Comparison of ENCODE assay signal across 17 cellular contexts in the genomic region with DNA sequence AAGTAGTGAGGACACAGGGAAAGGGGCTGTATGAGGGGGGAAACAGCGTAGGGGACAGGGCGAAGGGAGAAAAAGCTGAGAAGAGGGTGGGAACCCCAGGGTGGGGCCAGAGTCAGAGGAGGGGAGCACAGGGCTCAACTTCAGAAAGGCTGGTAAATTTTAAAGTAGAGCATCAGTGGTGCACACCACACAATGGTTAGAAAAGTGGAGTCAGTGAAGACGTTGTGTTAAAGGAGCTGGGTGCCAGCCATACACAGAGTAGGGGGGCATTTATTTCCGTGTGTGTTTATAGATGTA. TPM values are rescaled to one million over a fixed set of nuclear protein-coding genes. Genes with fewer than 3 reads are reported as not detected.
A peak's percentile ranks its signal among the peaks of the same experiment; 100 is the strongest.
DNase-seq lines count a peak whose midpoint lies in the region; ATAC-seq and TF ChIP-seq lines count a peak whose summit lies in the region.
"Had no signal": no experiment of that assay in that cellular context is flagged by ENCODE, and none has a peak within 500 bp of the region (broad histone marks: within the 10 kb centered on the region; RNA-seq: fewer than 3 reads in every experiment).

No MANE protein-coding gene starts in this region.

- peak overlapping the region; percentile 13 for H3K4me3 ChIP-seq in cardiac muscle cell
- H3K4me3 ChIP-seq in mucosa of stomach (ENCODE audit: low read length) = no peak overlapping the region
- peak overlapping the region in 3 of 4 donors; percentile 48 to 63 (median 62) for H3K4me3 ChIP-seq in transverse colon

- H3K27ac ChIP-seq in cardiac muscle cell (no peak overlapping the region), transverse colon (peak overlapping the region in 3 of 4 donors; percentile 88 to 93 (median 92))

- DNase-seq in cardiac muscle cell (ENCODE audit: low read depth in 1 of 2, low spot score in 1 of 2) (no peak), Right ventricle myocardium inferior (ENCODE audit: missing footprints) (no peak), chondrocyte (ENCODE audit: low spot score) (no peak), transverse colon (no peak), cortex of kidney (lab: John Stamatoyannopoulos, UW) (no peak)
- DNase-seq: activated CD8-positive, alpha-beta T cell treated with anti-CD3 and anti-CD28 coated beads, Interleukin-2, amount 10 ng/mL, durations not matched to agents 7 days and 5 days; activated effector memory CD4-positive, alpha-beta T cell treated with Interleukin-2 at 50 U/mL for 16 hours; Caco-2; effector CD4-positive, alpha-beta T cell; foreskin melanocyte; GDM1; Kasumi-1; NCI-H446; stimulated activated CD4-positive, alpha-beta T cell treated with anti-CD3 and anti-CD28 coated beads, Interleukin-12 subunit alpha, Interleukin-12 subunit beta, amount 100 ng/mL, for 4 hours had no signal

- H3K36me3 ChIP-seq in cardiac muscle cell (no peaks in the 10 kb centered on the region), mucosa of stomach (ENCODE audit: control insufficient read depth, insufficient read depth, low read length) (no peaks in the 10 kb centered on the region), transverse colon (no peaks in the 10 kb centered on the region)

- H3K4me1 ChIP-seq in cardiac muscle cell (ENCODE audit: low read depth) (peaks cover 17% of the 10 kb centered on the region), mucosa of stomach (ENCODE audit: control insufficient read depth, insufficient read depth, low read length) (peaks cover 45% of the 10 kb centered on the region), transverse colon (peaks cover 13 to 60% (median 41%) of the 10 kb centered on the region in 4 donors)

- no peak for TF ChIP-seq EP300 in transverse colon (IDR thresholded peaks at IDR 0.05; ENCODE audit: low read depth)

- ATAC-seq in Right ventricle myocardium inferior (no peak), GM19455 (IDR thresholded peaks at IDR 0.05; ENCODE audit: unreplicated experiment) (no peak), GM18870 (IDR thresholded peaks at IDR 0.05; ENCODE audit: unreplicated experiment) (no peak)
- ATAC-seq: activated CD8-positive, alpha-beta T cell treated with anti-CD3 and anti-CD28 coated beads, Interleukin-2, amount 10 ng/mL, durations not matched to agents 7 days and 5 days had no signal

- H3K36me3 Mint-ChIP-seq in chondrocyte (ENCODE audit: low read depth) = no peaks in the 10 kb centered on the region

- intact Hi-C loops in Right ventricle myocardium inferior (cut with DNase I) = loop anchor here (2.0 to 5.0 kb wide), 2 partner anchors 63 to 243 kb away; a partner anchor contains a TSS
- intact Hi-C loops in transverse colon (cut with DNase I; ENCODE audit: low total_unique reads) = loop anchor here (10.0 kb wide), 1 partner anchor 115 kb away; a partner anchor contains a TSS

- no peaks in the 10 kb centered on the region for H3K9me3 Mint-ChIP-seq in chondrocyte (ENCODE audit: low read depth)

- H3K27me3 ChIP-seq in cardiac muscle cell (peaks cover 38% of the 10 kb centered on the region), mucosa of stomach (ENCODE audit: control insufficient read depth, insufficient read depth, low read length) (peaks cover 20% of the 10 kb centered on the region), transverse colon (peaks cover 24% of the 10 kb centered on the region)

- peak overlapping the region; percentile 89 for H3K4me3 Mint-ChIP-seq in chondrocyte (ENCODE audit: unreplicated experiment)

- peak overlapping the region; percentile 74 for H3K9ac ChIP-seq in mucosa of stomach (ENCODE audit: low read length)

- WGBS in transverse colon (ENCODE audit: low coverage in 1 of 2), 2 donors = 26 to 31% methylated on average over 4 of the region's 4 CpGs

- H3K9me3 ChIP-seq in cardiac muscle cell (ENCODE audit: low read depth) (no peaks in the 10 kb centered on the region), mucosa of stomach (ENCODE audit: control insufficient read depth, low read length) (no peaks in the 10 kb centered on the region), transverse colon (no peaks in the 10 kb centered on the region)
- H3K9me3 ChIP-seq: Caco-2 had no signal

- H3K4me1 Mint-ChIP-seq in chondrocyte (ENCODE audit: low read depth) = peaks cover 42% of the 10 kb centered on the region

- H3K27ac Mint-ChIP-seq in chondrocyte (ENCODE audit: unreplicated experiment) = no peak overlapping the region
- H3K27ac Mint-ChIP-seq: activated CD8-positive, alpha-beta T cell treated with anti-CD3 and anti-CD28 coated beads, Interleukin-2, amount 10 ng/mL, durations not matched to agents 7 days and 5 days had no signal

- in situ Hi-C loops in transverse colon (cut with MboI; ENCODE audit: low pct_ligation_motif_present in 1 of 4, low pct_unique_long_range_greater_than_20kb in 1 of 4, low sequenced_read_pairs in 3 of 4) = loop anchor here in 1 of 4 donors (25.0 kb wide), 1 partner anchor 322 kb away; no protein-coding TSS in a partner anchor

- no peak for TF ChIP-seq POLR2A in transverse colon (IDR thresholded peaks at IDR 0.05)

- H3K27me3 Mint-ChIP-seq in chondrocyte (ENCODE audit: low read depth) = no peaks in the 10 kb centered on the region

- no peak for TF ChIP-seq CTCF in cardiac muscle cell (IDR thresholded peaks at IDR 0.05; ENCODE audit: low read depth, low read length)
- no peak for TF ChIP-seq CTCF in chondrocyte (IDR thresholded peaks at IDR 0.05)
- TF ChIP-seq CTCF in transverse colon (IDR thresholded peaks at IDR 0.05) = no peak

RNA-seq across cellular contexts. Expression of a gene that starts 3.0 kb away (rescaled TPM):
- total RNA-seq in cardiac muscle cell = 21.1 and 23.0 TPM in 2 replicates
- polyA plus RNA-seq in cardiac muscle cell = 18.3 and 20.8 TPM in 2 replicates
- 2.7 TPM for total RNA-seq in Right ventricle myocardium inferior
- 12.2 to 17.8 TPM (median 17.7 TPM) in 3 replicates for total RNA-seq in chondrocyte
- total RNA-seq in transverse colon = 10 to 100 TPM; 10.1 to 28.4 (median 16.5) TPM

RNA-seq across cellular contexts. Expression of a gene that starts 21.7 kb away (rescaled TPM):
- total RNA-seq in cardiac muscle cell (285 and 435 TPM in 2 replicates), Right ventricle myocardium inferior (1,490 TPM), chondrocyte (126 to 133 TPM (median 131 TPM) in 3 replicates), transverse colon (100 to 1,000 TPM; 135 to 437 (median 219) TPM)
- polyA plus RNA-seq in cardiac muscle cell = 1,301 and 1,489 TPM in 2 replicates

RNA-seq across cellular contexts. Expression of a gene that starts 35.8 kb away (rescaled TPM):
- 5.8 and 8.1 TPM in 2 replicates for total RNA-seq in cardiac muscle cell
- 1.2 and 3.3 TPM in 2 replicates for polyA plus RNA-seq in cardiac muscle cell
- 1.9 TPM for total RNA-seq in Right ventricle myocardium inferior
- 20.6 to 29.3 TPM (median 22.4 TPM) in 3 replicates for total RNA-seq in chondrocyte
- 10 to 100 TPM in 3 of 4 donors, not detected in 1; 11.3 to 24.8 (median 15.8) TPM for total RNA-seq in transverse colon

RNA-seq across cellular contexts. Expression of a gene that starts 52.9 kb away (rescaled TPM):
- total RNA-seq in cardiac muscle cell = 109 and 168 TPM in 2 replicates
- polyA plus RNA-seq in cardiac muscle cell = 107 and 157 TPM in 2 replicates
- total RNA-seq in Right ventricle myocardium inferior = 110 TPM
- 78.0 to 97.6 TPM (median 89.9 TPM) in 3 replicates for total RNA-seq in chondrocyte
- 100 to 1,000 TPM in 1 of 4 donors, 10 to 100 TPM in 3; 62.8 to 428 (median 68.7) TPM for total RNA-seq in transverse colon
